In genomic region chr7:149624419-149625338, GRCh38 we compare ENCODE assay signal across 7 cellular contexts.
DNase-seq lines count a peak whose midpoint lies in the region; ATAC-seq and TF ChIP-seq lines count a peak whose summit lies in the region.

No MANE protein-coding gene starts in this region.

- H3K4me3 ChIP-seq in astrocyte of the spinal cord (ENCODE audit: low read depth, low read length): peak overlapping the region; percentile 90

- TF ChIP-seq CTCF in astrocyte of the spinal cord (IDR thresholded peaks at IDR 0.05; ENCODE audit: low read depth, low read length): peak; percentile 76

- ATAC-seq in GM18511 (IDR thresholded peaks at IDR 0.05; ENCODE audit: unreplicated experiment) (peak; percentile 84), HG03025 (IDR thresholded peaks at IDR 0.05; ENCODE audit: low FRiP score, unreplicated experiment) (peak; percentile 87), sciatic nerve (peak; percentile 97)

- DNase-seq in NCI-H2029 treated with DMSO at 0.1 percent for 48 hours (lab: John Stamatoyannopoulos, UW): peak; percentile 44
- DNase-seq in T1000 (lab: John Stamatoyannopoulos, UW): peak; percentile 84
- peak; percentile 93 for DNase-seq in astrocyte of the spinal cord (ENCODE audit: low read depth, low spot score)
- peak; percentile 56 for DNase-seq in iPS DF 19.7 (ENCODE audit: low read depth, low spot score)
- DNase-seq in sciatic nerve (ENCODE audit: low spot score): peak; percentile 93

- in situ Hi-C loops in astrocyte of the spinal cord (cut with HindIII; ENCODE audit: low sequenced_read_pairs): no loop called here

- intact Hi-C loops in sciatic nerve (cut with DNase I): no loop called here

Comparison
In these comparisons a context has a peak if more than half of its experiments do, and no peak if none do; other contexts are left out.
1. Peak in every context shown above with its lines: DNase-seq, ATAC-seq and H3K4me3 ChIP-seq.